In the genomic region with DNA sequence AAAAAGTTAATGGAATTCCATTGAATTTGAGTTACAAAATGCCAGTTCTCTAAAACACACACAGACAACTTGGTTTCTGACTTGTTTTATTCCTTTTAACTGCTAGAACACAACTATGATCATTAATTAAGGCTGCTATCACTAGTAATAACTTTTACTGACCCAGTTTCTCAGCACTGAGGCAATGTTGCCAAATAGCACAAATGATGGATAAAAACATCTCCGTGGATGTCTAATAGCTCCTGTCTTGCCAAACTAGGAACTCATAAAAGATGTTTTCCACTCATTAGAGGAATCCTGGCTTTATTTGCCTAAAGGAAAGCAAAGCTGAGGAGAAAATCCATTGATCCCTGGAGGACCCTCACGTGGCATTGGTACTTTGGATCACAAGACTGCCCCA, we compare ENCODE assay signal across 12 cellular contexts.
DNase-seq lines count a peak whose midpoint lies in the region; ATAC-seq and TF ChIP-seq lines count a peak whose summit lies in the region.
"Had no signal": no experiment of that assay in that cellular context is flagged by ENCODE, and none has a peak within 500 bp of the region (broad histone marks: within the 10 kb centered on the region; RNA-seq: fewer than 3 reads in every experiment).

No MANE protein-coding gene starts in this region.

- no peak for DNase-seq in stimulated activated naive CD8-positive, alpha-beta T cell treated with anti-CD3 and anti-CD28 coated beads, Interleukin-15, Interleukin-2, amounts not matched to agents 100 U/mL and 50 U/mL, for 24 hours
- DNase-seq in dorsolateral prefrontal cortex, result no peak
- DNase-seq in omental fat pad (ENCODE audit: low spot score), result no peak
- DNase-seq in vagina (ENCODE audit: extremely low spot score in 2 of 2), result no peak
- DNase-seq in A172 (ENCODE audit: low spot score), result no peak
- no peak for DNase-seq in type B pancreatic cell (ENCODE audit: extremely low spot score, unreplicated experiment)
- DNase-seq in DMS79 (lab: John Stamatoyannopoulos, UW), result no peak

- no peaks in the 10 kb centered on the region for H3K9me3 ChIP-seq in vagina
- H3K9me3 ChIP-seq: Peyer's patch, SJCRH30 had no signal

- H3K36me3 Mint-ChIP-seq in stimulated activated naive CD8-positive, alpha-beta T cell treated with anti-CD3 and anti-CD28 coated beads, Interleukin-15, Interleukin-2, amounts not matched to agents 100 ng/mL and 50 ng/mL, for 24 hours (ENCODE audit: low read depth), result peaks cover 56% of the 10 kb centered on the region
- H3K36me3 Mint-ChIP-seq in type B pancreatic cell, result peaks cover 13% of the 10 kb centered on the region

- TF ChIP-seq CTCF in dorsolateral prefrontal cortex (IDR thresholded peaks at IDR 0.05 in 54 of 56, conservative IDR thresholded peaks at IDR 0.05 in 2 of 56; ENCODE audit: low read depth in 1 of 56, partially characterized antibody in 56 of 56) (no peak), omental fat pad (IDR thresholded peaks at IDR 0.05) (no peak), vagina (IDR thresholded peaks at IDR 0.05) (no peak), type B pancreatic cell (conservative IDR thresholded peaks at IDR 0.05) (no peak)

- H3K27ac Mint-ChIP-seq in stimulated activated naive CD8-positive, alpha-beta T cell treated with anti-CD3 and anti-CD28 coated beads, Interleukin-15, Interleukin-2, amounts not matched to agents 100 ng/mL and 50 ng/mL, for 24 hours, result peak overlapping the region; percentile 10
- H3K27ac Mint-ChIP-seq in type B pancreatic cell, result no peak overlapping the region

- H3K4me1 Mint-ChIP-seq in stimulated activated naive CD8-positive, alpha-beta T cell treated with anti-CD3 and anti-CD28 coated beads, Interleukin-15, Interleukin-2, amounts not matched to agents 100 ng/mL and 50 ng/mL, for 24 hours (ENCODE audit: low read depth), result peaks cover 19% of the 10 kb centered on the region
- H3K4me1 Mint-ChIP-seq in type B pancreatic cell (ENCODE audit: unreplicated experiment), result no peaks in the 10 kb centered on the region

- H3K4me1 ChIP-seq in vagina, result no peaks in the 10 kb centered on the region
- H3K4me1 ChIP-seq: Peyer's patch, SJCRH30 had no signal

- intact Hi-C loops in dorsolateral prefrontal cortex (cut with DNase I) (loop anchor here (5.0 to 10.0 kb wide), 3 partner anchors 137 to 262 kb away; no protein-coding TSS in a partner anchor), vagina (cut with DNase I) (no loop called here)

- ATAC-seq in stimulated activated naive CD8-positive, alpha-beta T cell treated with anti-CD3 and anti-CD28 coated beads, Interleukin-15, Interleukin-2, amounts not matched to agents 100 U/mL and 50 U/mL, for 24 hours, result no peak
- peak; percentile 66 for ATAC-seq in omental fat pad (ENCODE audit: low FRiP score)

- no peaks in the 10 kb centered on the region for H3K27me3 Mint-ChIP-seq in stimulated activated naive CD8-positive, alpha-beta T cell treated with anti-CD3 and anti-CD28 coated beads, Interleukin-15, Interleukin-2, amounts not matched to agents 100 ng/mL and 50 ng/mL, for 24 hours
- no peaks in the 10 kb centered on the region for H3K27me3 Mint-ChIP-seq in type B pancreatic cell
- H3K27me3 Mint-ChIP-seq: CD4-positive, CD25-positive, alpha-beta regulatory T cell had no signal

- no peak overlapping the region for H3K4me3 ChIP-seq in dorsolateral prefrontal cortex
- H3K4me3 ChIP-seq in vagina, result no peak overlapping the region
- H3K4me3 ChIP-seq: Peyer's patch, SJCRH30 had no signal

- TF ChIP-seq POLR2A in vagina (IDR thresholded peaks at IDR 0.05), result no peak

- H3K9me3 Mint-ChIP-seq in stimulated activated naive CD8-positive, alpha-beta T cell treated with anti-CD3 and anti-CD28 coated beads, Interleukin-15, Interleukin-2, amounts not matched to agents 100 ng/mL and 50 ng/mL, for 24 hours, result peaks cover 10% of the 10 kb centered on the region
- peaks cover 10% of the 10 kb centered on the region for H3K9me3 Mint-ChIP-seq in type B pancreatic cell

- no peak overlapping the region for H3K4me3 Mint-ChIP-seq in stimulated activated naive CD8-positive, alpha-beta T cell treated with anti-CD3 and anti-CD28 coated beads, Interleukin-15, Interleukin-2, amounts not matched to agents 100 ng/mL and 50 ng/mL, for 24 hours
- H3K4me3 Mint-ChIP-seq in type B pancreatic cell, result no peak overlapping the region
- H3K4me3 Mint-ChIP-seq: CD4-positive, CD25-positive, alpha-beta regulatory T cell had no signal

- H3K36me3 ChIP-seq in vagina, result no peaks in the 10 kb centered on the region
- H3K36me3 ChIP-seq: Peyer's patch, SJCRH30 had no signal

- H3K27ac ChIP-seq in dorsolateral prefrontal cortex (peak overlapping the region in 40 of 59 donors; percentile 9 to 75 (median 54)), vagina (peak overlapping the region; percentile 3)
- H3K27ac ChIP-seq: HL-60, Peyer's patch, SJCRH30 had no signal

- H3K27me3 ChIP-seq in dorsolateral prefrontal cortex (no peaks in the 10 kb centered on the region), vagina (no peaks in the 10 kb centered on the region)
- H3K27me3 ChIP-seq: Peyer's patch, SJCRH30 had no signal
